Comparison of ENCODE assay signal across 10 cellular contexts in the genomic region with DNA sequence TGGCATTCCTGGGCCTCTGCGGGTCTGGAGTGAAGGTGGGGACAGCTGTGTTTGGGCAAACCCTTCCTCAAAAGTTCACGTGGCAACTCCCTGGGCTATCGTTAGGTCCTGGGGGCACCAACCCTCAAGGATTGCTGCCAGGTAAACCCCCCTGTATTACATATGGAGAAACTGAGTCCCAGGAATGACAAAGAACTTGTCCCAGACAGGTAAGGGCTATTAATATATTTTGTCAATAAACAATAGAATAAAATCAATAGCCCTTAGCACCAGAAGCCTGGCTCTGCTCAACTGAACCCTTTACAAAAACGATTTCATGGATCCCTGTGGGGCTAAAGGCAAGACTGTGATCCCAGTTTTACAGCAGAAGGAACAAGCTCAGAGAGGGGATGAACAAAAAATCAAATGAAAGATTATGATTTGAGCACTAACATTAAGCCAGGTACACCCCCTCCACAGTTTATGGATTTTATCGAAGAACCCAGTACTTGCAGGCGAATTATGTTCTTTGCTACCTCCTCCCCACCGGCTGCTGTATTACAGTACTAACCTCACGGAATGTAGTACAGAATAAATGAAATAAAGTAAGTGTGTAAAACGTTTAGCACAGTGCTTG. TPM values are rescaled to one million over a fixed set of nuclear protein-coding genes. Genes with fewer than 3 reads are reported as not detected.
A peak's percentile ranks its signal among the peaks of the same experiment; 100 is the strongest.
DNase-seq lines count a peak whose midpoint lies in the region; ATAC-seq and TF ChIP-seq lines count a peak whose summit lies in the region.
"Had no signal": no experiment of that assay in that cellular context is flagged by ENCODE, and none has a peak within 500 bp of the region (broad histone marks: within the 10 kb centered on the region; RNA-seq: fewer than 3 reads in every experiment).

No MANE protein-coding gene starts in this region.

- H3K4me1 ChIP-seq in H9 (ENCODE audit: insufficient read depth, low read length), result peaks cover 5% of the 10 kb centered on the region; the same call in 1 of the 2 replicates
- H3K4me1 ChIP-seq in SK-N-SH (ENCODE audit: control insufficient read depth in 1 of 2, insufficient read depth in 2 of 2, low read depth in 1 of 2, low read length in 1 of 2), result peaks cover 28 to 40% of the 10 kb centered on the region in 2 experiments
- peaks cover 0 to 57% of the 10 kb centered on the region in 2 donors for H3K4me1 ChIP-seq in right atrium auricular region
- H3K4me1 ChIP-seq in skeletal muscle tissue (ENCODE audit: control insufficient read depth in 3 of 3, insufficient read depth in 3 of 3, low read length in 3 of 3), result peaks cover 43 to 52% (median 52%) of the 10 kb centered on the region in 3 donors
- H3K4me1 ChIP-seq in mucosa of descending colon (ENCODE audit: low read depth), result peaks cover 57% of the 10 kb centered on the region

- H2BK20ac ChIP-seq in H9 (ENCODE audit: low read depth, low read length, poor library complexity, severe bottlenecking), result no peak overlapping the region

- POLR2A ChIA-PET in SK-N-SH (lab: Yijun Ruan, JAX) (interaction anchor here (0.9 to 7.4 kb wide), 5 partner anchors 12 to 45 kb away, joined by 3 to 181 read pairs (median 5); no protein-coding TSS in a partner anchor), GM10248 (lab: Yijun Ruan, JAX) (interaction anchor here (0.5 kb wide), 1 partner anchor 35 kb away, joined by 4 read pairs; no protein-coding TSS in a partner anchor)

- H2BK5ac ChIP-seq in H9 (ENCODE audit: insufficient read length, low read length), result no peak overlapping the region

- peaks cover 2% of the 10 kb centered on the region for H3K27me3 Mint-ChIP-seq in H9 (ENCODE audit: low read depth)

- H3K4me3 Mint-ChIP-seq in H9, result peak overlapping the region; percentile 93 to 97

- peaks cover 0 to 18% of the 10 kb centered on the region in 2 experiments for H3K36me3 ChIP-seq in SK-N-SH (replicated peaks in 1 of 2; ENCODE audit: control insufficient read depth in 1 of 2, insufficient read depth in 2 of 2, low read length in 1 of 2)
- H3K36me3 ChIP-seq in right atrium auricular region, result peaks cover 16% of the 10 kb centered on the region
- peaks cover 0 to 5% (median 0%) of the 10 kb centered on the region in 3 donors for H3K36me3 ChIP-seq in skeletal muscle tissue (ENCODE audit: control insufficient read depth in 3 of 3, insufficient read depth in 3 of 3, low read length in 3 of 3)
- H3K36me3 ChIP-seq in mucosa of descending colon (ENCODE audit: low read depth), result peaks cover 2% of the 10 kb centered on the region

- H3K9me3 ChIP-seq in H9 (ENCODE audit: control insufficient read depth, low read depth, low read length) (no peaks in the 10 kb centered on the region), SK-N-SH (no peaks in the 10 kb centered on the region), right atrium auricular region (no peaks in the 10 kb centered on the region), skeletal muscle tissue (ENCODE audit: control insufficient read depth in 3 of 3, low read length in 3 of 3) (no peaks in the 10 kb centered on the region), mucosa of descending colon (no peaks in the 10 kb centered on the region)

- no peak overlapping the region for H4K8ac ChIP-seq in H9 (replicated peaks; ENCODE audit: insufficient read length, low read depth, low read length)

- WGBS in H9 (ENCODE audit: extremely low coverage, insufficient read length, low lambda C conversion rate), result no CpG with 5 or more reads among the region's 9 CpGs
- 8% methylated on average over 9 of the region's 9 CpGs for WGBS in SK-N-SH (ENCODE audit: low lambda C conversion rate)

- H3K18ac ChIP-seq in H9 (ENCODE audit: insufficient read length, low read depth, low read length), result peak overlapping the region; percentile 82

- H3K27me3 ChIP-seq in H9 (ENCODE audit: insufficient read depth, low read length) (no peaks in the 10 kb centered on the region), SK-N-SH (ENCODE audit: insufficient read depth) (no peaks in the 10 kb centered on the region), right atrium auricular region (no peaks in the 10 kb centered on the region), skeletal muscle tissue (ENCODE audit: control insufficient read depth in 3 of 3, insufficient read depth in 3 of 3, low read length in 3 of 3) (no peaks in the 10 kb centered on the region)

- CTCF ChIA-PET in SK-N-SH (lab: Yijun Ruan, JAX) (interaction anchor here (0.6 to 33.9 kb wide), 7 partner anchors 12 to 239 kb away, joined by 3 to 1802 read pairs (median 5); no protein-coding TSS in a partner anchor), GM10248 (lab: Yijun Ruan, JAX) (interaction anchor here (0.9 to 19.2 kb wide), 9 partner anchors 13 to 117 kb away, joined by 3 to 642 read pairs (median 4); no protein-coding TSS in a partner anchor)

- H2AK5ac ChIP-seq in H9 (ENCODE audit: insufficient read length, low read length), result no peak overlapping the region

- no peak for DNase-seq in H9
- no peak for DNase-seq in SK-N-SH
- DNase-seq in right atrium auricular region (ENCODE audit: low spot score), result no peak
- no peak for DNase-seq in GM10248 (ENCODE audit: extremely low spot score)
- no peak for DNase-seq in mucosa of descending colon
- DNase-seq in GM03348 (ENCODE audit: low spot score), result no peak
- DNase-seq: stimulated activated CD4-positive, alpha-beta T cell treated with anti-CD3 and anti-CD28 coated beads, Interleukin-4, amount 100 ng/mL, for 1 hour had no signal

- peaks cover 6 to 22% (median 18%) of the 10 kb centered on the region in 3 experiments for H3K36me3 Mint-ChIP-seq in H9 (ENCODE audit: insufficient read depth in 1 of 3, low read depth in 3 of 3)
- H3K36me3 Mint-ChIP-seq: IgD-negative memory B cell had no signal

- H3K79me2 ChIP-seq in H9 (ENCODE audit: insufficient read depth, low read length), result peaks cover 4% of the 10 kb centered on the region; the same call in 1 of the 2 replicates
- H3K79me2 ChIP-seq in SK-N-SH (ENCODE audit: insufficient read depth), result peaks cover 42% of the 10 kb centered on the region

- H2BK120ac ChIP-seq in H9 (ENCODE audit: low read depth, low read length, poor library complexity, severe bottlenecking), result no peak overlapping the region

- no peak overlapping the region for H4K5ac ChIP-seq in H9 (ENCODE audit: insufficient read length, low read depth, low read length)

- no peak overlapping the region for H3K23ac ChIP-seq in H9 (ENCODE audit: insufficient read length, low read depth, low read length)

- H4K20me1 ChIP-seq in H9 (ENCODE audit: control insufficient read depth, insufficient read depth, insufficient read length) (no peaks in the 10 kb centered on the region), SK-N-SH (ENCODE audit: insufficient read depth) (peaks cover 20% of the 10 kb centered on the region)

- H3K9me2 ChIP-seq in SK-N-SH, result no peaks in the 10 kb centered on the region

- H3K9ac ChIP-seq in H9 (ENCODE audit: extremely low read depth, insufficient read length, low read length), result no peak overlapping the region
- peak overlapping the region; percentile 100 for H3K9ac ChIP-seq in SK-N-SH
- H3K9ac ChIP-seq in skeletal muscle tissue (ENCODE audit: low read depth in 1 of 3, low read length in 3 of 3), result peak overlapping the region in 2 of 3 donors; percentile 48 to 90

- H2BK12ac ChIP-seq in H9 (ENCODE audit: insufficient read length, low read depth, low read length), result no peak overlapping the region

- H3T11ph ChIP-seq in H9 (ENCODE audit: low read length), result no peak overlapping the region

- H3K56ac ChIP-seq in H9 (ENCODE audit: insufficient read length, low read depth, low read length), result no peak overlapping the region

- no peak for TF ChIP-seq RAD21 in SK-N-SH (IDR thresholded peaks at IDR 0.05; ENCODE audit: low read length)

- intact Hi-C loops in mucosa of descending colon (cut with DNase I, micrococcal nuclease), result no loop called here

- H3K4me2 ChIP-seq in H9 (ENCODE audit: insufficient read depth, insufficient read length, low read length) (peak overlapping the region; percentile 57), SK-N-SH (peak overlapping the region; percentile 91)

- peaks cover 83% of the 10 kb centered on the region for H3F3A ChIP-seq in SK-N-SH (replicated peaks; ENCODE audit: insufficient read depth)

- H3K79me1 ChIP-seq in H9 (ENCODE audit: insufficient read depth, low read depth, low read length, poor library complexity, severe bottlenecking), result no peaks in the 10 kb centered on the region

- ATAC-seq in mucosa of descending colon (no peak), HG03460 (IDR thresholded peaks at IDR 0.05; ENCODE audit: unreplicated experiment) (no peak)

- peaks cover 3% of the 10 kb centered on the region in 2 experiments; a peak in 3 of 5 replicates for H3K9me3 Mint-ChIP-seq in H9
- H3K9me3 Mint-ChIP-seq: IgD-negative memory B cell had no signal

- no peak overlapping the region for H2BK15ac ChIP-seq in H9 (ENCODE audit: low read depth, low read length)

- H3K27ac ChIP-seq in H9 (ENCODE audit: insufficient read length, low read depth, low read length) (no peak overlapping the region), SK-N-SH (ENCODE audit: low read depth in 2 of 2, low read length in 1 of 2) (peak overlapping the region; percentile 90 to 100), right atrium auricular region (peak overlapping the region; percentile 90 to 93), skeletal muscle tissue (ENCODE audit: low read depth, low read length) (no peak overlapping the region)

- TF ChIP-seq CTCF in H9 (conservative IDR thresholded peaks at IDR 0.05), result no peak
- TF ChIP-seq CTCF in SK-N-SH (IDR thresholded peaks at IDR 0.05), result no peak
- TF ChIP-seq CTCF in right atrium auricular region (IDR thresholded peaks at IDR 0.05), result no peak
- no peak for TF ChIP-seq CTCF in GM10248 (IDR thresholded peaks at IDR 0.05; ENCODE audit: control extremely low read depth, extremely low read depth, low read depth, missing control alignments)
- no peak for TF ChIP-seq CTCF in mucosa of descending colon (IDR thresholded peaks at IDR 0.05)

- peaks cover 36 to 50% of the 10 kb centered on the region in 2 experiments for H3K4me1 Mint-ChIP-seq in H9

- peak overlapping the region; percentile 11; the same call in 1 of the 2 replicates for H3K14ac ChIP-seq in H9 (ENCODE audit: insufficient read depth, low read length)

- no peak; a peak in 1 of 4 replicates for TF ChIP-seq EP300 in SK-N-SH (IDR thresholded peaks at IDR 0.05; ENCODE audit: borderline replicate concordance in 1 of 2, low read depth in 1 of 2, low read length in 1 of 2)

- H3K4me3 ChIP-seq in SK-N-SH (ENCODE audit: low read depth in 2 of 2, low read length in 1 of 2) (peak overlapping the region; percentile 80 to 96), right atrium auricular region (peak overlapping the region; percentile 63 to 79), skeletal muscle tissue (ENCODE audit: low read length in 3 of 3) (peak overlapping the region; percentile 37 to 95 (median 92)), mucosa of descending colon (no peak overlapping the region)

- H4K91ac ChIP-seq in H9 (ENCODE audit: insufficient read length, low read depth, low read length), result no peak overlapping the region

- H2AFZ ChIP-seq in H9 (ENCODE audit: low read length) (no peak overlapping the region), SK-N-SH (ENCODE audit: low read depth) (no peak overlapping the region)

- H3K23me2 ChIP-seq in H9 (ENCODE audit: insufficient read length, low read depth, low read length, poor library complexity, severe bottlenecking), result peaks cover 17% of the 10 kb centered on the region

- H3K4ac ChIP-seq in H9 (ENCODE audit: low read depth, low read length), result no peak overlapping the region; the same call in 1 of the 2 replicates

- peak overlapping the region; percentile 97 to 100 (median 98) for H3K27ac Mint-ChIP-seq in H9
- H3K27ac Mint-ChIP-seq: IgD-negative memory B cell had no signal

RNA-seq across cellular contexts. Expression of a gene that starts 2.7 kb away (rescaled TPM):
- total RNA-seq in H9 (2021) (355 and 360 TPM in 2 replicates), right atrium auricular region (100 to 1,000 TPM; 450 to 815 TPM), skeletal muscle tissue (136 TPM), mucosa of descending colon (100 to 1,000 TPM; 172 to 414 (median 201) TPM)
- 324 and 493 TPM in 2 replicates for polyA plus RNA-seq in SK-N-SH (2012; rRNA removed)
- polyA plus RNA-seq in SK-N-SH (2012; cell fraction: cytosol; rRNA removed), result 194 and 301 TPM in 2 replicates
- polyA plus RNA-seq in SK-N-SH (2012; cell fraction: nucleus; rRNA removed), result 945 and 1,537 TPM in 2 replicates

RNA-seq across cellular contexts. Expression of a gene that starts 30.0 kb away (rescaled TPM):
- total RNA-seq in H9 (2021) (not detected in 2 replicates), right atrium auricular region (1 to 10 TPM; 6.8 to 9.0 TPM), skeletal muscle tissue (16.2 TPM), mucosa of descending colon (under 1 TPM; 0.63 to 0.90 (median 0.76) TPM)
- 0.21 TPM in 1 of 2 replicates, not detected in the other for polyA plus RNA-seq in SK-N-SH (2012; rRNA removed)
- 0.39 TPM in 1 of 2 replicates, not detected in the other for polyA plus RNA-seq in SK-N-SH (2012; cell fraction: cytosol; rRNA removed)
- polyA plus RNA-seq in SK-N-SH (2012; cell fraction: nucleus; rRNA removed), result not detected in 2 replicates

Comparison
In these comparisons a context has a peak if more than half of its experiments do, and no peak if none do; other contexts are left out.
1. H3K27ac ChIP-seq: peak in SK-N-SH (2 of 2) and right atrium auricular region (2 of 2); none in H9 (single experiment) and skeletal muscle tissue (single experiment).